25 cellular contexts compared by ENCODE assay signal in genomic region chr12:78866518-78866917, GRCh38. TPM values are rescaled to one million over a fixed set of nuclear protein-coding genes. Genes with fewer than 3 reads are reported as not detected.
DNase-seq lines count a peak whose midpoint lies in the region; ATAC-seq and TF ChIP-seq lines count a peak whose summit lies in the region.
"Had no signal": no experiment of that assay in that cellular context is flagged by ENCODE, and none has a peak within 500 bp of the region (broad histone marks: within the 10 kb centered on the region; RNA-seq: fewer than 3 reads in every experiment).

No MANE protein-coding gene starts in this region.

- H3K4me1 ChIP-seq in SK-N-SH (ENCODE audit: control insufficient read depth in 1 of 2, insufficient read depth in 2 of 2, low read depth in 1 of 2, low read length in 1 of 2), result peaks cover 8 to 23% of the 10 kb centered on the region in 2 experiments; a peak in 3 of 4 replicates
- peaks cover 26% of the 10 kb centered on the region for H3K4me1 ChIP-seq in iPS-18a (ENCODE audit: control insufficient read depth, low read depth, low read length)
- peaks cover 7% of the 10 kb centered on the region for H3K4me1 ChIP-seq in foreskin keratinocyte

- no peak for DNase-seq in SK-N-SH
- DNase-seq in NCI-H748 (lab: John Stamatoyannopoulos, UW; ENCODE audit: unreplicated experiment), result peak; percentile 28
- DNase-seq in activated CD8-positive, alpha-beta memory T cell treated with anti-CD3 and anti-CD28 coated beads, Interleukin-2, amount 10 ng/mL, durations not matched to agents 7 days and 5 days, result no peak
- DNase-seq in dedifferentiated amniotic fluid mesenchymal stem cell (ENCODE audit: extremely low spot score), result no peak
- no peak for DNase-seq in foreskin keratinocyte
- DNase-seq: activated CD8-positive, alpha-beta T cell treated with anti-CD3 and anti-CD28 coated beads, Interleukin-2, amount 10 ng/mL, durations not matched to agents 7 days and 5 days; activated T-cell treated with anti-CD3 and anti-CD28 coated beads, Interleukin-2, amount 50 U/mL, for 48 hours; body of pancreas; COR-L47; cortex of kidney; EL; foreskin melanocyte; left colon; NCI-H226; OCI-M1; right lobe of liver; SHP77 treated with DMSO at 0.1 percent for 48 hours; stimulated activated naive CD8-positive, alpha-beta T cell treated with anti-CD3 and anti-CD28 coated beads, Interleukin-15, amount 100 ng/mL, for 72 hours had no signal

- H3K27ac Mint-ChIP-seq in activated CD8-positive, alpha-beta memory T cell treated with anti-CD3 and anti-CD28 coated beads, Interleukin-2, amount 10 ng/mL, durations not matched to agents 7 days and 5 days, result no peak overlapping the region
- H3K27ac Mint-ChIP-seq: activated CD8-positive, alpha-beta T cell treated with anti-CD3 and anti-CD28 coated beads, Interleukin-2, amount 10 ng/mL, durations not matched to agents 7 days and 5 days; activated naive CD8-positive, alpha-beta T cell; stimulated activated naive CD8-positive, alpha-beta T cell treated with anti-CD3 and anti-CD28 coated beads, Interleukin-15, amount 100 ng/mL, for 72 hours; T-helper 1 cell treated with Interleukin-12 subunit alpha and Interleukin-12 subunit beta and Interleukin-4 antibody, amounts not matched to agents 30 μg/mL and 1 μg/mL, for 36 hours had no signal

- no peak for TF ChIP-seq RAD21 in SK-N-SH (IDR thresholded peaks at IDR 0.05; ENCODE audit: low read length)

- POLR2A ChIA-PET in SK-N-SH (lab: Yijun Ruan, JAX), result no interaction called here

- H3K9me3 ChIP-seq in SK-N-SH (no peaks in the 10 kb centered on the region), iPS-18a (ENCODE audit: control insufficient read depth, low read depth, low read length) (no peaks in the 10 kb centered on the region)
- H3K9me3 ChIP-seq: body of pancreas, right lobe of liver had no signal

- H3K27me3 Mint-ChIP-seq in activated CD8-positive, alpha-beta memory T cell treated with anti-CD3 and anti-CD28 coated beads, Interleukin-2, amount 10 ng/mL, durations not matched to agents 7 days and 5 days, result peaks cover 15% of the 10 kb centered on the region

- TF ChIP-seq CTCF in SK-N-SH (IDR thresholded peaks at IDR 0.05), result no peak
- no peak for TF ChIP-seq CTCF in foreskin keratinocyte (conservative IDR thresholded peaks at IDR 0.05)

- peak overlapping the region; percentile 79 for H3K4me2 ChIP-seq in SK-N-SH

- no peaks in the 10 kb centered on the region for H3K9me3 Mint-ChIP-seq in activated CD8-positive, alpha-beta memory T cell treated with anti-CD3 and anti-CD28 coated beads, Interleukin-2, amount 10 ng/mL, durations not matched to agents 7 days and 5 days (ENCODE audit: low read depth)
- H3K9me3 Mint-ChIP-seq: T-helper 1 cell treated with Interleukin-12 subunit alpha and Interleukin-12 subunit beta and Interleukin-4 antibody, amounts not matched to agents 30 μg/mL and 1 μg/mL, for 36 hours had no signal

- WGBS in SK-N-SH (ENCODE audit: low lambda C conversion rate), result 52% methylated on average over 4 of the region's 4 CpGs

- TF ChIP-seq EP300 in SK-N-SH (IDR thresholded peaks at IDR 0.05; ENCODE audit: borderline replicate concordance in 1 of 2, low read depth in 1 of 2, low read length in 1 of 2), result no peak

- H4K20me1 ChIP-seq in SK-N-SH (ENCODE audit: insufficient read depth), result no peaks in the 10 kb centered on the region; the same call in 1 of the 2 replicates

- H3F3A ChIP-seq in SK-N-SH (replicated peaks; ENCODE audit: insufficient read depth), result peaks cover 16% of the 10 kb centered on the region

- no peak for ATAC-seq in SK-N-SH treated with all-trans-retinoic acid at 6 μM for 48 hours
- ATAC-seq in activated CD8-positive, alpha-beta memory T cell treated with anti-CD3 and anti-CD28 coated beads, Interleukin-2, amount 10 ng/mL, durations not matched to agents 7 days and 5 days, result no peak
- ATAC-seq in GM21737 (IDR thresholded peaks at IDR 0.05; ENCODE audit: unreplicated experiment), result no peak
- no peak for ATAC-seq in foreskin keratinocyte
- ATAC-seq: activated CD8-positive, alpha-beta T cell treated with anti-CD3 and anti-CD28 coated beads, Interleukin-2, amount 10 ng/mL, durations not matched to agents 7 days and 5 days; body of pancreas; K562; left colon; right lobe of liver; stimulated activated naive CD8-positive, alpha-beta T cell treated with anti-CD3 and anti-CD28 coated beads, Interleukin-15, amount 100 ng/mL, for 72 hours had no signal

- no peak overlapping the region for H3K4me3 Mint-ChIP-seq in activated CD8-positive, alpha-beta memory T cell treated with anti-CD3 and anti-CD28 coated beads, Interleukin-2, amount 10 ng/mL, durations not matched to agents 7 days and 5 days
- H3K4me3 Mint-ChIP-seq: activated CD8-positive, alpha-beta T cell treated with anti-CD3 and anti-CD28 coated beads, Interleukin-2, amount 10 ng/mL, durations not matched to agents 7 days and 5 days; activated naive CD8-positive, alpha-beta T cell; stimulated activated naive CD8-positive, alpha-beta T cell treated with anti-CD3 and anti-CD28 coated beads, Interleukin-15, amount 100 ng/mL, for 72 hours; T-helper 1 cell treated with Interleukin-12 subunit alpha and Interleukin-12 subunit beta and Interleukin-4 antibody, amounts not matched to agents 30 μg/mL and 1 μg/mL, for 36 hours had no signal

- H3K4me1 Mint-ChIP-seq in activated CD8-positive, alpha-beta memory T cell treated with anti-CD3 and anti-CD28 coated beads, Interleukin-2, amount 10 ng/mL, durations not matched to agents 7 days and 5 days, result peaks cover 2% of the 10 kb centered on the region

- H2AFZ ChIP-seq in SK-N-SH (ENCODE audit: low read depth), result no peak overlapping the region

- H3K9me2 ChIP-seq in SK-N-SH, result no peaks in the 10 kb centered on the region; the same call in 1 of the 2 replicates

- H3K36me3 ChIP-seq in SK-N-SH (replicated peaks in 1 of 2; ENCODE audit: control insufficient read depth in 1 of 2, insufficient read depth in 2 of 2, low read length in 1 of 2), result peaks cover 3 to 24% of the 10 kb centered on the region in 2 experiments
- no peaks in the 10 kb centered on the region for H3K36me3 ChIP-seq in iPS-18a (ENCODE audit: control insufficient read depth, low read depth, low read length)
- H3K36me3 ChIP-seq: right lobe of liver had no signal

- H3K79me2 ChIP-seq in SK-N-SH (ENCODE audit: insufficient read depth), result peaks cover 61% of the 10 kb centered on the region

- H3K9ac ChIP-seq in SK-N-SH (peak overlapping the region; percentile 64; the same call in 1 of the 2 replicates), iPS-18a (ENCODE audit: low read length) (no peak overlapping the region)

- H3K27me3 ChIP-seq in SK-N-SH (ENCODE audit: insufficient read depth), result no peaks in the 10 kb centered on the region
- H3K27me3 ChIP-seq in iPS-18a (ENCODE audit: control insufficient read depth, insufficient read depth, low read length), result no peaks in the 10 kb centered on the region
- H3K27me3 ChIP-seq in foreskin keratinocyte, result peaks cover 35% of the 10 kb centered on the region

- H3K4me3 ChIP-seq in SK-N-SH (ENCODE audit: low read depth in 2 of 2, low read length in 1 of 2), result peak overlapping the region; percentile 90 to 97; a peak in 3 of 4 replicates
- H3K4me3 ChIP-seq in iPS-18a (ENCODE audit: low read length), result peak overlapping the region; percentile 88
- H3K4me3 ChIP-seq: body of pancreas, K562, right lobe of liver had no signal

- no peaks in the 10 kb centered on the region for H3K36me3 Mint-ChIP-seq in activated CD8-positive, alpha-beta memory T cell treated with anti-CD3 and anti-CD28 coated beads, Interleukin-2, amount 10 ng/mL, durations not matched to agents 7 days and 5 days
- H3K36me3 Mint-ChIP-seq: activated naive CD8-positive, alpha-beta T cell had no signal

- H3K27ac ChIP-seq in SK-N-SH (ENCODE audit: low read depth in 2 of 2, low read length in 1 of 2) (peak overlapping the region in 1 of 2 experiments; percentile 94; a peak in 3 of 4 replicates), iPS-18a (ENCODE audit: low read length) (no peak overlapping the region), foreskin keratinocyte (no peak overlapping the region)
- H3K27ac ChIP-seq: body of pancreas, HL-60, right lobe of liver had no signal

- CTCF ChIA-PET in SK-N-SH (lab: Yijun Ruan, JAX), result interaction anchor here (0.9 to 2.0 kb wide), 3 partner anchors 8 to 478 kb away, joined by 3 to 6 read pairs (median 4); no protein-coding TSS in a partner anchor
- CTCF ChIA-PET in activated CD8-positive, alpha-beta memory T cell treated with anti-CD3 and anti-CD28 coated beads, Interleukin-2, amount 10 ng/mL, durations not matched to agents 7 days and 5 days (lab: Charles Lee), result no interaction called here

TF ChIP-seq in SK-N-SH, 30 proteins besides CTCF, POLR2A, EP300 and RAD21 (continues in another document):
- TF ChIP-seq MXI1 (IDR thresholded peaks at IDR 0.05; ENCODE audit: low read depth, low read length) (no peak), JUND (IDR thresholded peaks at IDR 0.05) (no peak)

TF ChIP-seq in SK-N-SH treated with all-trans-retinoic acid at 6 μM for 48 hours, 23 proteins besides CTCF, POLR2A, EP300 and RAD21:
- no peak for TF ChIP-seq ARNTL (CRISPR knock-in tag; IDR thresholded peaks at IDR 0.05; ENCODE audit: borderline replicate concordance, low read depth)
- TF ChIP-seq PATZ1 (CRISPR knock-in tag; IDR thresholded peaks at IDR 0.05; ENCODE audit: borderline replicate concordance), result no peak

RNA-seq across cellular contexts. Expression of gene SYT1, which starts 1.9 kb away (rescaled TPM):
- polyA plus RNA-seq in SK-N-SH (2012; rRNA removed), result 12.7 and 17.0 TPM in 2 replicates
- 19.5 and 23.3 TPM in 2 replicates for polyA plus RNA-seq in SK-N-SH (2012; cell fraction: cytosol; rRNA removed)
- 6.7 and 11.9 TPM in 2 replicates for polyA plus RNA-seq in SK-N-SH (2012; cell fraction: nucleus; rRNA removed)
- total RNA-seq in activated CD8-positive, alpha-beta memory T cell treated with anti-CD3 and anti-CD28 coated beads, Interleukin-2, amount 10 ng/mL, durations not matched to agents 7 days and 5 days, result not detected
- total RNA-seq in foreskin keratinocyte, result 0.74 and 1.7 TPM in 2 replicates
- polyA plus RNA-seq in foreskin keratinocyte, result 0.20 and 0.32 TPM in 2 replicates
- total RNA-seq: activated CD8-positive, alpha-beta T cell treated with anti-CD3 and anti-CD28 coated beads, Interleukin-2, amount 10 ng/mL, durations not matched to agents 7 days and 5 days had no signal
